In genomic region chr9:130825051-130825651, GRCh38 we compare ENCODE assay signal across 1 cellular context.
TF ChIP-seq lines count a peak whose summit lies in the region.

No MANE protein-coding gene starts in this region.

TF ChIP-seq in HEK293, 187 proteins besides CTCF, POLR2A, EP300 and RAD21 (continued from another document):
- TF ChIP-seq PRDM4 (tag by site-specific recombination; IDR thresholded peaks at IDR 0.05) (peak; percentile 49), ZNF324 (tag by site-specific recombination; IDR thresholded peaks at IDR 0.05) (0 out of 2 replicates have a peak, but pooled peaks have one; percentile 33), ZFHX2 (tag by site-specific recombination; conservative IDR thresholded peaks at IDR 0.05) (0 out of 2 replicates have a peak, but pooled peaks have one; percentile 27), ZNF132 (tag by site-specific recombination; IDR thresholded peaks at IDR 0.05; ENCODE audit: borderline replicate concordance) (no peak), ZNF366 (tag by site-specific recombination; conservative IDR thresholded peaks at IDR 0.05) (0 out of 2 replicates have a peak, but pooled peaks have one; percentile 38), ZFP3 (tag by site-specific recombination; IDR thresholded peaks at IDR 0.05; ENCODE audit: low read depth) (peak; percentile 80), IKZF3 (tag by site-specific recombination; IDR thresholded peaks at IDR 0.05) (peak; percentile 80), ZNF10 (tag by site-specific recombination; IDR thresholded peaks at IDR 0.05) (peak; percentile 24; the same call in 1 of the 2 replicates), INSM2 (tag by site-specific recombination; IDR thresholded peaks at IDR 0.05) (peak; percentile 78), ZNF214 (tag by site-specific recombination; IDR thresholded peaks at IDR 0.05; ENCODE audit: borderline replicate concordance) (no peak), ZSCAN5A (tag by site-specific recombination; IDR thresholded peaks at IDR 0.05) (no peak), KLF8 (tag by site-specific recombination; IDR thresholded peaks at IDR 0.05) (peak; percentile 43; the same call in 1 of the 2 replicates), ZNF843 (tag by site-specific recombination; IDR thresholded peaks at IDR 0.05) (peak; percentile 90), ZNF449 (tag by site-specific recombination; IDR thresholded peaks at IDR 0.05) (peak; percentile 14; the same call in 1 of the 2 replicates), ZBTB17 (tag by site-specific recombination; IDR thresholded peaks at IDR 0.05) (peak; percentile 92), PRDM10 (tag by site-specific recombination; IDR thresholded peaks at IDR 0.05) (peak; percentile 94), ZNF571 (tag by site-specific recombination; IDR thresholded peaks at IDR 0.05) (no peak), ZNF24 (tag by site-specific recombination; IDR thresholded peaks at IDR 0.05) (peak; percentile 30), KLF7 (tag by site-specific recombination; IDR thresholded peaks at IDR 0.05; ENCODE audit: borderline replicate concordance) (peak; percentile 28; the same call in 1 of the 2 replicates), ZNF707 (tag by site-specific recombination; IDR thresholded peaks at IDR 0.05) (no peak), WT1 (tag by site-specific recombination; IDR thresholded peaks at IDR 0.05) (peak; percentile 100), OVOL3 (tag by site-specific recombination; IDR thresholded peaks at IDR 0.05) (peak; percentile 71)
